13 cellular contexts compared by ENCODE assay signal in the genomic region with DNA sequence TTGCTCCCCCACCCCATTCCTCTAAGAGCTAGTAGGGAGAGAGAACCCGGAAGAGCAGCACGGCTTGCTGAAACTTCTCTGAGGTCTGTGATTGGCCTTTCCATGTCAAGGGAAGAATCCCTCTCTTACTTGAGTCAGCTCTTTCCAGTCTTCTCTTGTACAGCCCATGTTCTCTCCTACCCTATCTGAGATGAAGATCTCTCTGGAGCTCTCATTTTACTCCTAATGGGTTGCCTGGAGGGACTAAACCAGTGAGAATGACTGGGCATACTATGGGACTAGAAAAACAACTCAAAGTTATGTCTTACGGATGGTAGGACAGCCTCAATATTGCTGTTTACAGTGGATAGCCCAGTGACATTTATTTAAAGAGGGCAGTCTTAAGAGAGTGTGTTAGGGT.
"Had no signal": no experiment of that assay in that cellular context is flagged by ENCODE, and none has a peak within 500 bp of the region (broad histone marks: within the 10 kb centered on the region; RNA-seq: fewer than 3 reads in every experiment).

No MANE protein-coding gene starts in this region.

- DNase-seq: activated CD4-positive, CD25-positive, alpha-beta regulatory T cell; activated naive CD4-positive, alpha-beta T cell treated with anti-CD3 and anti-CD28 coated beads, Interleukin-2, amount 50 U/mL, for 16 hours; central memory CD4-positive, alpha-beta T cell; effector CD8-positive, alpha-beta T cell; kidney; left ventricle myocardium superior; naive thymus-derived CD8-positive, alpha-beta T cell; occipital lobe; right lobe of liver; stimulated activated CD4-positive, alpha-beta T cell treated with anti-CD3 and anti-CD28 coated beads, Interleukin-12 subunit alpha, Interleukin-12 subunit beta, amount 100 ng/mL, for 4 hours; stimulated activated naive CD8-positive, alpha-beta T cell treated with anti-CD3 and anti-CD28 coated beads, Interleukin-15, amount 100 ng/mL, for 72 hours; testis had no signal

- H3K4me3 Mint-ChIP-seq: naive thymus-derived CD8-positive, alpha-beta T cell; stimulated activated naive CD8-positive, alpha-beta T cell treated with anti-CD3 and anti-CD28 coated beads, Interleukin-15, amount 100 ng/mL, for 72 hours had no signal

- H3K27me3 Mint-ChIP-seq: naive thymus-derived CD8-positive, alpha-beta T cell; stimulated activated naive CD8-positive, alpha-beta T cell treated with anti-CD3 and anti-CD28 coated beads, Interleukin-15, amount 100 ng/mL, for 72 hours had no signal

- H3K27ac Mint-ChIP-seq: stimulated activated naive CD8-positive, alpha-beta T cell treated with anti-CD3 and anti-CD28 coated beads, Interleukin-15, amount 100 ng/mL, for 72 hours had no signal

- ATAC-seq: gastroesophageal sphincter; left ventricle myocardium superior; naive thymus-derived CD8-positive, alpha-beta T cell; stimulated activated naive CD8-positive, alpha-beta T cell treated with anti-CD3 and anti-CD28 coated beads, Interleukin-15, amount 100 ng/mL, for 72 hours had no signal
